In the genomic region with DNA sequence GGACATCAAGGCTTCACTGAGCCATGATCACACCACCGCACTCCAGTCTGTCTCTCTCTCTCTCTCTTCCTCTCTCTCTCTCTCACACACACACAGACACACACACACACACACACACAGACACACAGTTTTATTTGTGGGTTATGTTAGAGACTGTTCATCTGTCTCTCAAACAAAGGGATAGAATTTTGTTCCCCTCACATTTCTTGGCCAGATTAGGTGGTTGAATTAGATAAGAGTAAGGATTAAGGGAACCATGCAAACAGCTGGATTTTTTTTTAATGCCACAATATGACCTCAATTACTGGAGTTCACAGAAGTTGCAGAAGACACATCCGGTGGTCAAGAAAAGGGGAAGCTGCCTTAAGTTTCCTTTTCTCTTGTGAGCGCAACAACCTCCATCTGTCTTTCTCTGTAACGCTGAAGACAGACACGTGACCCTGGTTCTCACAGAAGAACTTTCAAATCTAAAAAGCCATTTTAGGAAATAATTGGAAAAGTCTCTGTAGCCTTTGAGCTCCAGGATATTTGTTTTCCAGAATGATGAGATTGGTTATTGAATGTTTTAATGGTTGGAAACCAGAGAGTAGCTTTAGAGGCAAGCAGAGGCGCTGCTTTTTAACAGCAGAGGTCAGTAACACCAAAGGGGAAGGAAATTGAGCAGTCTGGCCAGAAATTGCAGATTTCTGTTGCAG, we compare ENCODE assay signal across 9 cellular contexts. TPM values are rescaled to one million over a fixed set of nuclear protein-coding genes. Genes with fewer than 3 reads are reported as not detected.
A peak's percentile ranks its signal among the peaks of the same experiment; 100 is the strongest.
DNase-seq lines count a peak whose midpoint lies in the region; TF ChIP-seq lines count a peak whose summit lies in the region.
"Had no signal": no experiment of that assay in that cellular context is flagged by ENCODE, and none has a peak within 500 bp of the region (broad histone marks: within the 10 kb centered on the region; RNA-seq: fewer than 3 reads in every experiment).

No MANE protein-coding gene starts in this region.

- peak overlapping the region; percentile 52 for H2AFZ ChIP-seq in ACC112 (ENCODE audit: low read length, unreplicated experiment)

- H3K27me3 ChIP-seq in ACC112 (ENCODE audit: insufficient read depth, low read length) (no peaks in the 10 kb centered on the region), uterus (no peaks in the 10 kb centered on the region)
- H3K27me3 ChIP-seq: SJSA1 had no signal

- no peaks in the 10 kb centered on the region for H3K79me2 ChIP-seq in ACC112 (ENCODE audit: control insufficient read depth, insufficient read depth, low read length, unreplicated experiment)

- in situ Hi-C loops in astrocyte of the cerebellum (cut with HindIII; ENCODE audit: low sequenced_read_pairs) = no loop called here

- H3K4me1 ChIP-seq in ACC112 (ENCODE audit: control insufficient read depth, insufficient read depth, low read length, unreplicated experiment) (peaks cover 27% of the 10 kb centered on the region), uterus (no peaks in the 10 kb centered on the region)
- H3K4me1 ChIP-seq: SJSA1 had no signal

- intact Hi-C loops in uterus (cut with DNase I; ENCODE audit: low total_unique reads) = no loop called here

- no peaks in the 10 kb centered on the region for H3K9me3 ChIP-seq in uterus
- H3K9me3 ChIP-seq: SJSA1 had no signal

- H3K36me3 ChIP-seq in ACC112 (ENCODE audit: insufficient read depth, low read length) (no peaks in the 10 kb centered on the region), uterus (no peaks in the 10 kb centered on the region)
- H3K36me3 ChIP-seq: SJSA1 had no signal

- DNase-seq in H4 (ENCODE audit: low spot score) = peak; percentile 55
- DNase-seq in LHCN-M2 (ENCODE audit: low read depth) = peak; percentile 52
- DNase-seq in astrocyte of the cerebellum (ENCODE audit: low read depth) = peak; percentile 16
- DNase-seq in kidney tubule cell (ENCODE audit: low spot score) = peak; percentile 52
- DNase-seq in uterus = peak in 1 of 2 donors; percentile 26
- no peak for DNase-seq in NCI-H526 treated with DMSO at 0.1 percent for 48 hours (lab: John Stamatoyannopoulos, UW)

- TF ChIP-seq CTCF in astrocyte of the cerebellum (IDR thresholded peaks at IDR 0.05; ENCODE audit: low read depth, low read length, missing control alignments) (peak; percentile 71), uterus (IDR thresholded peaks at IDR 0.05) (peak; percentile 36 to 57 (median 44))

- H3K4me3 ChIP-seq in ACC112 (ENCODE audit: low read depth, low read length) = 0 out of 2 replicates have a peak overlapping the region, but pooled peaks have one; percentile 38
- H3K4me3 ChIP-seq in GM08714 (ENCODE audit: low read length) = peak overlapping the region; percentile 52; the same call in 1 of the 2 replicates
- no peak overlapping the region for H3K4me3 ChIP-seq in astrocyte of the cerebellum (ENCODE audit: low read depth, low read length)
- no peak overlapping the region for H3K4me3 ChIP-seq in uterus
- H3K4me3 ChIP-seq: SJSA1 had no signal

- no peak for TF ChIP-seq POLR2A in uterus (IDR thresholded peaks at IDR 0.05)

- H3K27ac ChIP-seq in ACC112 (ENCODE audit: low read depth, low read length) = no peak overlapping the region; the same call in 1 of the 2 replicates
- H3K27ac ChIP-seq in uterus = no peak overlapping the region
- H3K27ac ChIP-seq: SJSA1 had no signal

RNA-seq across cellular contexts. Expression of a gene that starts 33.0 kb away (rescaled TPM):
- 0.23 TPM in 1 of 2 replicates, not detected in the other for total RNA-seq in H4 (2014; rRNA removed; shearing (Covaris generic))
- total RNA-seq in LHCN-M2 (2014; rRNA removed) (0.11 TPM in 1 of 2 replicates, not detected in the other), uterus (under 1 TPM in 1 of 4 donors, not detected in 3; 0.41 TPM)
- not detected for polyA plus RNA-seq in LHCN-M2 (2012)
- total RNA-seq: SJSA1 had no signal

Comparison
In these comparisons a context has a peak if more than half of its experiments do, and no peak if none do; other contexts are left out.
1. H3K4me3 ChIP-seq: peak in ACC112 (single experiment) and GM08714 (single experiment); none in astrocyte of the cerebellum (single experiment) and uterus (0 of 2).